11 cellular contexts compared by ENCODE assay signal in the genomic region with DNA sequence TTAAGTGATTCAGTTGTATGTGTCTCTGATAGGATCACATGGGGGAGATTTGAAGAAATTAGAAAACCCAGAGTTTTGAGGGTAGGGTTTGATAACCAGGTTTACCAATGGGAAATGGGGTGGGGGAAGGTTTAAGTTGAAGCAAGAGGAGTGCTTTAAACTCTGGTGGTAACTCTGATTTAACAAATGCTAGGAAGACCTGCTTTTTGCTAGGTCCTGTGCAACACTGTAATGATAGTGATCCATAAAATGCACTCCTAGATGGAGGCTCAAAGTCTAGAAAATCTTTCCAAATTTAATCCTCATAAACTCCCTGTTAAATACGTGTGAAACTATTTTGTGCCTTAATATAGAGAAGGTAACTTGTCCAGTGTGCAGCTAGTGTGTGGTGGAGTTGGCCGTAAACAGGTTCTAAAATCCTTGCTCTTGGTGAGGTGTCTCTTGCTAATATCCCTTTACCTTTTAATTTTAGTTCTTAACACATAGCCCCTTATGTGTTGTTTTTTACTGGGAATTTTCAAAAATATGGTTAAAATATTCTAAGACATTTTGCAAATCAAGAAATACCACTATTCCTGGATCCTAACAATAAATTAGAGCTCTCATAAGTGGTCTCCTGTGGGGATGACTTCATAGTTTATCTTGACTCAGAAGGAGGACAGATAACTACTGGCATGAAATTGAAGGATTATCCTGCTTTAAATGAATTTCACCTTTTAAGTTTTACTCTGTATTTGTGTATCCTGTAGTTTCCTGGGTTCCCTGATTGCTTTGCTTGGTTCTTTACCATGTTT. TPM values are rescaled to one million over a fixed set of nuclear protein-coding genes. Genes with fewer than 3 reads are reported as not detected.
A peak's percentile ranks its signal among the peaks of the same experiment; 100 is the strongest.
DNase-seq lines count a peak whose midpoint lies in the region; ATAC-seq, FAIRE-seq and TF ChIP-seq lines count a peak whose summit lies in the region.
"Had no signal": no experiment of that assay in that cellular context is flagged by ENCODE, and none has a peak within 500 bp of the region (broad histone marks: within the 10 kb centered on the region; RNA-seq: fewer than 3 reads in every experiment).

No MANE protein-coding gene starts in this region.

- peak overlapping the region; percentile 90 for H3K4me2 ChIP-seq in astrocyte (ENCODE audit: low read length)

- H4K20me1 ChIP-seq in astrocyte (ENCODE audit: insufficient read depth, low read length) = peaks cover 66% of the 10 kb centered on the region

- no TSS peak for BruUV-seq in Caco-2 (replicated peaks; lab: Mats Ljungman, UMichigan)

- intact Hi-C loops in Caco-2 (cut with micrococcal nuclease; ENCODE audit: unreplicated experiment) = no loop called here
- intact Hi-C loops in left cardiac atrium (cut with DNase I) = no loop called here

- peaks cover 86% of the 10 kb centered on the region for H3K36me3 Mint-ChIP-seq in Caco-2 (ENCODE audit: insufficient read depth, unreplicated experiment)
- peaks cover 34% of the 10 kb centered on the region for H3K36me3 Mint-ChIP-seq in astrocyte (ENCODE audit: low read depth, unreplicated experiment)
- H3K36me3 Mint-ChIP-seq in nephron progenitor cell (ENCODE audit: low read depth) = peaks cover 66% of the 10 kb centered on the region

- H3K36me3 ChIP-seq in Caco-2 (ENCODE audit: control insufficient read depth, insufficient read depth, low read length) (peaks cover 3% of the 10 kb centered on the region), HUES48 (ENCODE audit: control insufficient read depth, insufficient read depth, low read length) (peaks cover 84% of the 10 kb centered on the region), astrocyte (ENCODE audit: insufficient read depth, low read length) (peaks cover 51% of the 10 kb centered on the region)

- ATAC-seq in left cardiac atrium (no peak), HG03135 (IDR thresholded peaks at IDR 0.05; ENCODE audit: unreplicated experiment) (no peak)
- ATAC-seq: gastrocnemius medialis had no signal

- peaks cover 16% of the 10 kb centered on the region for H3K4me1 ChIP-seq in Caco-2
- H3K4me1 ChIP-seq in HUES48 (ENCODE audit: control insufficient read depth, insufficient read depth, low read length) = peaks cover 18% of the 10 kb centered on the region; the same call in 1 of the 2 replicates
- H3K4me1 ChIP-seq in astrocyte (ENCODE audit: insufficient read depth, low read length) = peaks cover 34% of the 10 kb centered on the region

- H3K27me3 Mint-ChIP-seq in Caco-2 (ENCODE audit: insufficient read depth, unreplicated experiment) (no peaks in the 10 kb centered on the region), astrocyte (ENCODE audit: low read depth, unreplicated experiment) (no peaks in the 10 kb centered on the region), nephron progenitor cell (ENCODE audit: low read depth, poor library complexity) (no peaks in the 10 kb centered on the region)

- CTCF ChIA-PET in Caco-2 (lab: Charles Lee) = no interaction called here

- H3K9me3 Mint-ChIP-seq in Caco-2 (ENCODE audit: unreplicated experiment) (no peaks in the 10 kb centered on the region), astrocyte (ENCODE audit: unreplicated experiment) (no peaks in the 10 kb centered on the region), nephron progenitor cell (no peaks in the 10 kb centered on the region)

- FAIRE-seq in astrocyte (lab: Jason Lieb, UNC) = no peak
- FAIRE-seq: HTR-8/SVneo had no signal

- H3K27ac Mint-ChIP-seq in Caco-2 (ENCODE audit: unreplicated experiment) (no peak overlapping the region), astrocyte (ENCODE audit: unreplicated experiment) (peak overlapping the region; percentile 38), nephron progenitor cell (peak overlapping the region; percentile 78)

- no peaks in the 10 kb centered on the region for H3K9me3 ChIP-seq in Caco-2
- no peaks in the 10 kb centered on the region for H3K9me3 ChIP-seq in HUES48 (ENCODE audit: control insufficient read depth, insufficient read depth, low read length)
- H3K9me3 ChIP-seq in astrocyte (ENCODE audit: insufficient read depth, low read depth, low read length) = no peaks in the 10 kb centered on the region
- H3K9me3 ChIP-seq: gastrocnemius medialis had no signal

- H3K4me3 ChIP-seq in Caco-2 (ENCODE audit: low read depth, low read length) (no peak overlapping the region), HUES48 (ENCODE audit: low read depth, low read length) (peak overlapping the region; percentile 28; the same call in 1 of the 2 replicates), astrocyte (ENCODE audit: insufficient read depth, low read depth, low read length) (peak overlapping the region; percentile 8)
- H3K4me3 ChIP-seq: gastrocnemius medialis had no signal

- H2AFZ ChIP-seq in astrocyte (ENCODE audit: low read depth, low read length) = no peak overlapping the region

- peaks cover 63% of the 10 kb centered on the region for H3K79me2 ChIP-seq in astrocyte (ENCODE audit: insufficient read depth, low read length)

- no peak for DNase-seq in Caco-2
- no peak for DNase-seq in astrocyte (ENCODE audit: low read depth)
- no peak for DNase-seq in nephron progenitor cell
- no peak for DNase-seq in NCI-H1092 (lab: John Stamatoyannopoulos, UW)
- no peak for DNase-seq in left cardiac atrium
- DNase-seq: brain microvascular endothelial cell, gastrocnemius medialis, NCI-H1105 had no signal

- TF ChIP-seq CTCF in Caco-2 (IDR thresholded peaks at IDR 0.05; ENCODE audit: insufficient read depth in 1 of 2, low read depth in 1 of 2, low read length in 1 of 2, severe bottlenecking in 1 of 2, unreplicated experiment in 1 of 2) (no peak), astrocyte (IDR thresholded peaks at IDR 0.05; ENCODE audit: insufficient read depth, low read depth, low read length) (no peak), nephron progenitor cell (IDR thresholded peaks at IDR 0.05) (no peak)

- H3K4me1 Mint-ChIP-seq in Caco-2 (ENCODE audit: low read depth, unreplicated experiment) (peaks cover 15% of the 10 kb centered on the region), astrocyte (ENCODE audit: low read depth, unreplicated experiment) (peaks cover 25% of the 10 kb centered on the region), nephron progenitor cell (peaks cover 47% of the 10 kb centered on the region)

- H3K27ac ChIP-seq in HUES48 (ENCODE audit: low read depth, low read length) (no peak overlapping the region), astrocyte (ENCODE audit: low read depth, low read length) (no peak overlapping the region)
- H3K27ac ChIP-seq: brain microvascular endothelial cell, gastrocnemius medialis had no signal

- POLR2A ChIA-PET in Caco-2 (lab: Charles Lee) = no interaction called here

- H3K4me3 Mint-ChIP-seq in Caco-2 (ENCODE audit: unreplicated experiment) = peak overlapping the region; percentile 21
- peak overlapping the region; percentile 99 for H3K4me3 Mint-ChIP-seq in astrocyte (ENCODE audit: unreplicated experiment)
- H3K4me3 Mint-ChIP-seq in nephron progenitor cell = peak overlapping the region; percentile 95

- H3K27me3 ChIP-seq in Caco-2 (replicated peaks; ENCODE audit: control insufficient read depth, insufficient read depth, low read length) (no peaks in the 10 kb centered on the region), HUES48 (ENCODE audit: control insufficient read depth, insufficient read depth, low read length) (no peaks in the 10 kb centered on the region), astrocyte (ENCODE audit: insufficient read depth, low read length) (no peaks in the 10 kb centered on the region)
- H3K27me3 ChIP-seq: brain microvascular endothelial cell, gastrocnemius medialis had no signal

- H3K9ac ChIP-seq in HUES48 (ENCODE audit: low read depth, low read length) (no peak overlapping the region), astrocyte (ENCODE audit: low read length) (peak overlapping the region; percentile 97)

RNA-seq across cellular contexts. Expression of a gene that starts 4.1 kb away (rescaled TPM):
- total RNA-seq in Caco-2 (2022) (1,075 and 1,106 TPM in 2 replicates), astrocyte (957 and 1,087 TPM in 2 replicates), left cardiac atrium (100 to 1,000 TPM; 772 to 795 TPM)

RNA-seq across cellular contexts. Expression of a gene that starts 25.9 kb away (rescaled TPM):
- total RNA-seq in Caco-2 (2022) (121 and 126 TPM in 2 replicates), astrocyte (240 and 251 TPM in 2 replicates), left cardiac atrium (10 to 100 TPM; 43.3 to 53.9 TPM)

Comparison
In these comparisons a context has a peak if more than half of its experiments do, and no peak if none do; other contexts are left out.
1. H3K4me3 Mint-ChIP-seq: peak in every context shown above with its lines; median percentile 99 in astrocyte; 95 in nephron progenitor cell; 21 in Caco-2.